Comparison of ENCODE assay signal across 9 cellular contexts in genomic region chrX:106415276-106415895, GRCh38.
DNase-seq lines count a peak whose midpoint lies in the region; ATAC-seq, FAIRE-seq and TF ChIP-seq lines count a peak whose summit lies in the region.
"Had no signal": no experiment of that assay in that cellular context is flagged by ENCODE, and none has a peak within 500 bp of the region (broad histone marks: within the 10 kb centered on the region; RNA-seq: fewer than 3 reads in every experiment).

No MANE protein-coding gene starts in this region.

- DNase-seq in BJ (ENCODE audit: low read depth), result no peak
- DNase-seq in NCI-H524 treated with DMSO at 0.1 percent for 48 hours (lab: John Stamatoyannopoulos, UW), result peak; percentile 2
- no peak for DNase-seq in coronary artery (ENCODE audit: low spot score)
- peak in 1 of 6 donors; percentile 16 for DNase-seq in pancreas
- no peak for DNase-seq in effector memory CD4-positive, alpha-beta T cell
- no peak for DNase-seq in NCI-H146 (lab: John Stamatoyannopoulos, UW)

- 31 to 44% methylated on average over 2 of the region's 2 CpGs for WGBS in pancreas, 2 donors

- H3K4me1 ChIP-seq in pancreas, result no peaks in the 10 kb centered on the region
- no peaks in the 10 kb centered on the region for H3K4me1 ChIP-seq in effector memory CD4-positive, alpha-beta T cell (ENCODE audit: control insufficient read depth, insufficient read depth, low read length, poor library complexity, severe bottlenecking)
- H3K4me1 ChIP-seq: SJCRH30 had no signal

- ATAC-seq in GM18502 (IDR thresholded peaks at IDR 0.05; ENCODE audit: poor library complexity, unreplicated experiment) (peak; percentile 94), HG02870 (IDR thresholded peaks at IDR 0.05; ENCODE audit: unreplicated experiment) (peak; percentile 97), pancreas (peak in 3 of 4 donors; percentile 65 to 75 (median 73))

- intact Hi-C loops in pancreas (cut with DNase I), result no loop called here

- CTCF ChIA-PET in BJ (lab: Yijun Ruan, JAX), result interaction anchor here (0.9 to 1.3 kb wide), 6 partner anchors 23 to 381 kb away, joined by 3 to 7 read pairs (median 4); no protein-coding TSS in a partner anchor

- H3K36me3 ChIP-seq in BJ (ENCODE audit: control insufficient read depth, insufficient read depth, low read length) (no peaks in the 10 kb centered on the region), pancreas (no peaks in the 10 kb centered on the region)
- H3K36me3 ChIP-seq in effector memory CD4-positive, alpha-beta T cell (ENCODE audit: control insufficient read depth, insufficient read depth, low read length), result no peaks in the 10 kb centered on the region
- H3K36me3 ChIP-seq: SJCRH30 had no signal

- peak; percentile 59 for FAIRE-seq in pancreas (lab: Jason Lieb, UNC)

- no peak overlapping the region for H3K4me3 ChIP-seq in BJ (ENCODE audit: low read depth, low read length)
- H3K4me3 ChIP-seq in coronary artery, result no peak overlapping the region
- no peak overlapping the region for H3K4me3 ChIP-seq in pancreas
- no peak overlapping the region for H3K4me3 ChIP-seq in effector memory CD4-positive, alpha-beta T cell (ENCODE audit: insufficient read depth, low read depth, low read length, poor library complexity, severe bottlenecking)
- H3K4me3 ChIP-seq: SJCRH30 had no signal

- TF ChIP-seq CTCF in BJ (IDR thresholded peaks at IDR 0.05; ENCODE audit: insufficient read depth, low read depth, low read length) (peak; percentile 56), coronary artery (IDR thresholded peaks at IDR 0.05) (peak; percentile 45), pancreas (IDR thresholded peaks at IDR 0.05) (peak; percentile 49 to 75 (median 62))

- POLR2A ChIA-PET in BJ (lab: Charles Lee), result no interaction called here

- no peaks in the 10 kb centered on the region for H3K9me3 ChIP-seq in pancreas
- no peaks in the 10 kb centered on the region for H3K9me3 ChIP-seq in effector memory CD4-positive, alpha-beta T cell (ENCODE audit: control insufficient read depth, low read length)
- H3K9me3 ChIP-seq: SJCRH30 had no signal

- H3K27me3 ChIP-seq in BJ (ENCODE audit: control insufficient read depth, insufficient read depth, low read length), result no peaks in the 10 kb centered on the region
- no peaks in the 10 kb centered on the region for H3K27me3 ChIP-seq in pancreas
- no peaks in the 10 kb centered on the region for H3K27me3 ChIP-seq in effector memory CD4-positive, alpha-beta T cell (replicated peaks; ENCODE audit: control insufficient read depth, insufficient read depth, low read length, poor library complexity, severe bottlenecking)
- H3K27me3 ChIP-seq: SJCRH30 had no signal

- H3K27ac ChIP-seq in coronary artery (no peak overlapping the region), pancreas (no peak overlapping the region)
- H3K27ac ChIP-seq in effector memory CD4-positive, alpha-beta T cell (ENCODE audit: insufficient read depth, low read length, poor library complexity, severe bottlenecking), result no peak overlapping the region
- H3K27ac ChIP-seq: SJCRH30 had no signal
